In genomic region chrX:108947205-108947604, GRCh38 we compare ENCODE assay signal across 21 cellular contexts.
"Had no signal": no experiment of that assay in that cellular context is flagged by ENCODE, and none has a peak within 500 bp of the region (broad histone marks: within the 10 kb centered on the region; RNA-seq: fewer than 3 reads in every experiment).

No MANE protein-coding gene starts in this region.

- H3K4me1 Mint-ChIP-seq: naive B cell; nephron; stimulated activated naive B cell treated with anti-CD40 and anti-IgM and Interleukin-4, amounts not matched to agents 10 μg/mL and 1 μg/mL and 100 μg/mL, for 72 hours; stimulated activated naive CD8-positive, alpha-beta T cell treated with anti-CD3 and anti-CD28 coated beads, Interleukin-15, amount 100 ng/mL, for 72 hours had no signal

- H3K27ac Mint-ChIP-seq: naive B cell; nephron; stimulated activated naive B cell treated with anti-CD40 and anti-IgM and Interleukin-4, amounts not matched to agents 10 μg/mL and 1 μg/mL and 100 μg/mL, for 72 hours; stimulated activated naive CD8-positive, alpha-beta T cell treated with anti-CD3 and anti-CD28 coated beads, Interleukin-15, amount 100 ng/mL, for 72 hours had no signal

- H3K4me3 Mint-ChIP-seq: naive B cell; nephron; stimulated activated naive B cell treated with anti-CD40 and anti-IgM and Interleukin-4, amounts not matched to agents 10 μg/mL and 1 μg/mL and 100 μg/mL, for 72 hours; stimulated activated naive CD8-positive, alpha-beta T cell treated with anti-CD3 and anti-CD28 coated beads, Interleukin-15, amount 100 ng/mL, for 72 hours had no signal

- H3K27ac ChIP-seq: dorsolateral prefrontal cortex, gastrocnemius medialis, spleen, testis, tibial nerve, upper lobe of right lung, vagina had no signal

- DNase-seq: cortex of kidney; dorsolateral prefrontal cortex; effector CD8-positive, alpha-beta T cell; gastrocnemius medialis; left colon; left ventricle myocardium superior; mesenchymal stem cell; naive B cell; posterior cingulate gyrus; spleen; stimulated activated CD4-positive, alpha-beta T cell treated with anti-CD3 and anti-CD28 coated beads, Interleukin-15, amount 100 ng/mL, for 24 hours; stimulated activated CD4-positive, alpha-beta T cell treated with anti-CD3 and anti-CD28 coated beads, Interleukin-2, amount 100 ng/mL, for 24 hours; stimulated activated CD4-positive, alpha-beta T cell treated with anti-CD3 and anti-CD28 coated beads, Interleukin-4, amount 100 ng/mL, for 4 hours; stimulated activated naive B cell treated with anti-CD40 and anti-IgM and Interleukin-4, amounts not matched to agents 10 μg/mL and 1 μg/mL and 100 μg/mL, for 72 hours; stimulated activated naive CD8-positive, alpha-beta T cell treated with anti-CD3 and anti-CD28 coated beads, Interleukin-15, amount 100 ng/mL, for 72 hours; testis; upper lobe of right lung had no signal

- H3K27me3 Mint-ChIP-seq: naive B cell; stimulated activated naive B cell treated with anti-CD40 and anti-IgM and Interleukin-4, amounts not matched to agents 10 μg/mL and 1 μg/mL and 100 μg/mL, for 72 hours; stimulated activated naive CD8-positive, alpha-beta T cell treated with anti-CD3 and anti-CD28 coated beads, Interleukin-15, amount 100 ng/mL, for 72 hours had no signal

- H3K36me3 ChIP-seq: gastrocnemius medialis, spleen, tibial nerve, upper lobe of right lung, vagina had no signal

- H3K4me3 ChIP-seq: dorsolateral prefrontal cortex, gastrocnemius medialis, lung, spleen, testis, tibial nerve, upper lobe of right lung, vagina had no signal

- H3K9me3 ChIP-seq: gastrocnemius medialis, testis, upper lobe of right lung, vagina had no signal

- H3K4me1 ChIP-seq: gastrocnemius medialis, spleen, testis, tibial nerve, upper lobe of right lung, vagina had no signal

- H3K9me3 Mint-ChIP-seq: nephron had no signal

- H3K27me3 ChIP-seq: gastrocnemius medialis, spleen, testis, tibial nerve, upper lobe of right lung, vagina had no signal

- H3K36me3 Mint-ChIP-seq: naive B cell; stimulated activated naive B cell treated with anti-CD40 and anti-IgM and Interleukin-4, amounts not matched to agents 10 μg/mL and 1 μg/mL and 100 μg/mL, for 72 hours had no signal
